ENCODE assay signal across 1 cellular context in the genomic region with DNA sequence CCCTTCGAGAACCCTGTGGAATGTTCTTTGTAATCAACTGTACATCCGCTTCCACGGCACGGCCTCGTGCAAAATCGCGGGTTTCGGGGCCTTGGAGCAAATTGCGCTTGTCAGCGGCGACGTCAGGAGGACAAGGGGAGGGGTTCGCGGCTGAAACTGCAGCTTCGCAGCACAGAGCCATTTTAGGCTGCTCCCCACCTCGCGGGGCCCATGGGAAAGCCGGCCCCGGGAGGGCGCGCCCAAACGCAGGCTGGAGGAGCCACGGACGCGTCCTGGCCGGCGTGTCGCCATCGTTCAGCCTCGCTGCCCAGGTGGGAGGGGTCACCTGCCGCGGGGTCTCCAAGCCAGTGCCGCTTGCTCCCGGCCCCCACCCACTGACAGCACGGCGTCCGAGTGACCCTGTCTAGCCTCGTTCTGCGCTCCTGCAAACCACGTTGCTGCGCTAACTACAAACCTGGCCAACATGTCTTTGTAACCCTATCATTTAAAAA.
TF ChIP-seq lines count a peak whose summit lies in the region.

No MANE protein-coding gene starts in this region.

TF ChIP-seq in WTC11, 78 proteins besides CTCF, POLR2A, EP300 and RAD21 (continued from another document):
- no peak for TF ChIP-seq STAT6 (CRISPR knock-in tag; conservative IDR thresholded peaks at IDR 0.05; ENCODE audit: low read depth)
- TF ChIP-seq, protein P1, sequence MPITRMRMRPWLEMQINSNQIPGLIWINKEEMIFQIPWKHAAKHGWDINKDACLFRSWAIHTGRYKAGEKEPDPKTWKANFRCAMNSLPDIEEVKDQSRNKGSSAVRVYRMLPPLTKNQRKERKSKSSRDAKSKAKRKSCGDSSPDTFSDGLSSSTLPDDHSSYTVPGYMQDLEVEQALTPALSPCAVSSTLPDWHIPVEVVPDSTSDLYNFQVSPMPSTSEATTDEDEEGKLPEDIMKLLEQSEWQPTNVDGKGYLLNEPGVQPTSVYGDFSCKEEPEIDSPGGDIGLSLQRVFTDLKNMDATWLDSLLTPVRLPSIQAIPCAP (CRISPR knock-in tag; IDR thresholded peaks at IDR 0.05), result no peak
- no peak; the same call in 1 of the 2 replicates for TF ChIP-seq FOXP1 (CRISPR knock-in tag; IDR thresholded peaks at IDR 0.05; ENCODE audit: borderline replicate concordance)
- TF ChIP-seq, protein P2, sequence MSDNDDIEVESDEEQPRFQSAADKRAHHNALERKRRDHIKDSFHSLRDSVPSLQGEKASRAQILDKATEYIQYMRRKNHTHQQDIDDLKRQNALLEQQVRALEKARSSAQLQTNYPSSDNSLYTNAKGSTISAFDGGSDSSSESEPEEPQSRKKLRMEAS (CRISPR knock-in tag; IDR thresholded peaks at IDR 0.05), result peak; percentile 73; the same call in 1 of the 2 replicates
- TF ChIP-seq, protein P3, sequence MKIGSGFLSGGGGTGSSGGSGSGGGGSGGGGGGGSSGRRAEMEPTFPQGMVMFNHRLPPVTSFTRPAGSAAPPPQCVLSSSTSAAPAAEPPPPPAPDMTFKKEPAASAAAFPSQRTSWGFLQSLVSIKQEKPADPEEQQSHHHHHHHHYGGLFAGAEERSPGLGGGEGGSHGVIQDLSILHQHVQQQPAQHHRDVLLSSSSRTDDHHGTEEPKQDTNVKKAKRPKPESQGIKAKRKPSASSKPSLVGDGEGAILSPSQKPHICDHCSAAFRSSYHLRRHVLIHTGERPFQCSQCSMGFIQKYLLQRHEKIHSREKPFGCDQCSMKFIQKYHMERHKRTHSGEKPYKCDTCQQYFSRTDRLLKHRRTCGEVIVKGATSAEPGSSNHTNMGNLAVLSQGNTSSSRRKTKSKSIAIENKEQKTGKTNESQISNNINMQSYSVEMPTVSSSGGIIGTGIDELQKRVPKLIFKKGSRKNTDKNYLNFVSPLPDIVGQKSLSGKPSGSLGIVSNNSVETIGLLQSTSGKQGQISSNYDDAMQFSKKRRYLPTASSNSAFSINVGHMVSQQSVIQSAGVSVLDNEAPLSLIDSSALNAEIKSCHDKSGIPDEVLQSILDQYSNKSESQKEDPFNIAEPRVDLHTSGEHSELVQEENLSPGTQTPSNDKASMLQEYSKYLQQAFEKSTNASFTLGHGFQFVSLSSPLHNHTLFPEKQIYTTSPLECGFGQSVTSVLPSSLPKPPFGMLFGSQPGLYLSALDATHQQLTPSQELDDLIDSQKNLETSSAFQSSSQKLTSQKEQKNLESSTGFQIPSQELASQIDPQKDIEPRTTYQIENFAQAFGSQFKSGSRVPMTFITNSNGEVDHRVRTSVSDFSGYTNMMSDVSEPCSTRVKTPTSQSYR (CRISPR knock-in tag; IDR thresholded peaks at IDR 0.05), result 0 out of 2 replicates have a peak, but pooled peaks have one; percentile 30
- no peak for TF ChIP-seq TEAD4 (CRISPR knock-in tag; IDR thresholded peaks at IDR 0.05)
- TF ChIP-seq, protein P4, sequence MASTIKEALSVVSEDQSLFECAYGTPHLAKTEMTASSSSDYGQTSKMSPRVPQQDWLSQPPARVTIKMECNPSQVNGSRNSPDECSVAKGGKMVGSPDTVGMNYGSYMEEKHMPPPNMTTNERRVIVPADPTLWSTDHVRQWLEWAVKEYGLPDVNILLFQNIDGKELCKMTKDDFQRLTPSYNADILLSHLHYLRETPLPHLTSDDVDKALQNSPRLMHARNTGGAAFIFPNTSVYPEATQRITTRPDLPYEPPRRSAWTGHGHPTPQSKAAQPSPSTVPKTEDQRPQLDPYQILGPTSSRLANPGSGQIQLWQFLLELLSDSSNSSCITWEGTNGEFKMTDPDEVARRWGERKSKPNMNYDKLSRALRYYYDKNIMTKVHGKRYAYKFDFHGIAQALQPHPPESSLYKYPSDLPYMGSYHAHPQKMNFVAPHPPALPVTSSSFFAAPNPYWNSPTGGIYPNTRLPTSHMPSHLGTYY (CRISPR knock-in tag; IDR thresholded peaks at IDR 0.05), result no peak
- no peak for TF ChIP-seq ZNF317 (CRISPR knock-in tag; IDR thresholded peaks at IDR 0.05; ENCODE audit: borderline replicate concordance, low read depth)
- no peak for TF ChIP-seq RELA (CRISPR knock-in tag; IDR thresholded peaks at IDR 0.05; ENCODE audit: borderline replicate concordance)
- 0 out of 2 replicates have a peak, but pooled peaks have one; percentile 44 for TF ChIP-seq KAT7 (CRISPR knock-in tag; IDR thresholded peaks at IDR 0.05; ENCODE audit: borderline replicate concordance)
